Comparison of ENCODE assay signal across 8 cellular contexts in the genomic region with DNA sequence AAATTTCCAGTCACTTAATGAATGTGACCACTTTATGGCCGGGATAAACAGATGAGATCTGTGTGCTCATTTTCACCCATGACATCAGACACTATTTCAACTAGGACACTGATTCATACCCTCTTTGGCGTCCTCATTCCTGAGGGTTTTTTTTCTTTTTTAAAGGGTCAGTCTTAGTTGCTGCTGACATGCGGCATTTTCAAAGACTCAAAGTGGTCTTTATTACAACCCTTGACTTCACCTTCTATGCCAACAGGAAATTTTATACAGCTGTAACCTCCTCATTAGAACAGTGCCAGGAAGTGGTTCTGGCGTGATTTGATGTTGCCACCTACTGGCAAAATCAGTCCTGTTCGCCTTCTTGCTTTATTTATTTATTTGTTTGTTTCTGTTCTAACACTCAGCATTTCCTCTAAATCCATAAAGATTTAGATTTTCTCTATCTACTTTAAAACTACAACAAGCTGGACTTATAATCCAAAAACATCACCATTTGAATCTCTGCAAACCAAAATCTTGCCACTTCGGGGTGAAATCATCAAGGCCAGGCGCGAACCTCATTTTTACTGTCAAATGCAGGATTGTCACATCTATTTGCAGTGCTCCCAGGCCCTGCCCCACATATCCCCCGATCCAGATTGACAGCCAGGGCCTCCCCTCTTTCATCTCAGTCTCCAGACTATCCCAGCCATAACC.
DNase-seq lines count a peak whose midpoint lies in the region; ATAC-seq, FAIRE-seq and TF ChIP-seq lines count a peak whose summit lies in the region.

No MANE protein-coding gene starts in this region.

- H3K27ac Mint-ChIP-seq in WTC11: no peak overlapping the region

- ATAC-seq in WTC11: peak; percentile 82

- peaks cover 32% of the 10 kb centered on the region for H3K9me3 Mint-ChIP-seq in WTC11

- no peaks in the 10 kb centered on the region for H3K36me3 ChIP-seq in A673 (ENCODE audit: insufficient read depth, low read length, poor library complexity, severe bottlenecking)

- no peaks in the 10 kb centered on the region for H3K4me1 ChIP-seq in A673 (ENCODE audit: insufficient read depth, low read length, poor library complexity, severe bottlenecking)

- TF ChIP-seq CTCF in A673 (conservative IDR thresholded peaks at IDR 0.05; ENCODE audit: low read depth, low read length): peak; percentile 70
- TF ChIP-seq CTCF in LNCAP (IDR thresholded peaks at IDR 0.05): peak; percentile 79
- TF ChIP-seq CTCF in WTC11 (IDR thresholded peaks at IDR 0.05): no peak

- DNase-seq in A673 (ENCODE audit: low spot score) (peak; percentile 53), WTC11 (ENCODE audit: low spot score) (peak; percentile 15), GM19238 (ENCODE audit: insufficient read length, low spot score) (no peak), erythroblast (lab: John Stamatoyannopoulos, UW) (no peak), activated gamma-delta T cell (lab: John Stamatoyannopoulos, UW) (no peak), GM12892 (ENCODE audit: insufficient read length) (no peak)

- no peak overlapping the region for H3K27ac ChIP-seq in A673 (ENCODE audit: low read depth, low read length, poor library complexity, severe bottlenecking)

- FAIRE-seq in islet of Langerhans (lab: Jason Lieb, UNC): peak; percentile 80
- no peak for FAIRE-seq in GM12892 (lab: Jason Lieb, UNC)

- no peak overlapping the region for H3K4me3 Mint-ChIP-seq in WTC11

- H3K27me3 Mint-ChIP-seq in WTC11 (ENCODE audit: low read depth): peaks cover 3% of the 10 kb centered on the region; the same call in 1 of the 2 replicates

- H3K4me1 Mint-ChIP-seq in WTC11: no peaks in the 10 kb centered on the region

- peaks cover 21% of the 10 kb centered on the region for H3K36me3 Mint-ChIP-seq in WTC11

- H3K9me3 ChIP-seq in A673 (ENCODE audit: low read depth, low read length, poor library complexity, severe bottlenecking): no peaks in the 10 kb centered on the region

- no peak for TF ChIP-seq POLR2A in erythroblast (IDR thresholded peaks at IDR 0.05; ENCODE audit: low read length)
- TF ChIP-seq POLR2A in GM12892 (IDR thresholded peaks at IDR 0.05; ENCODE audit: low read depth, low read length): no peak

- CTCF ChIA-PET in A673 (lab: Charles Lee): interaction anchor here (0.5 to 1.0 kb wide), 2 partner anchors 176 to 1366 kb away, joined by 3 to 5 read pairs; no protein-coding TSS in a partner anchor
- CTCF ChIA-PET in WTC11 (lab: Charles Lee): interaction anchor here (1.0 to 2.1 kb wide), 6 partner anchors 13 to 304 kb away, joined by 3 to 6 read pairs (median 4); no protein-coding TSS in a partner anchor

- BruUV-seq in A673 (replicated peaks; lab: Mats Ljungman, UMichigan): no TSS peak

- POLR2A ChIA-PET in A673 (lab: Charles Lee; ENCODE audit: low non-redundant PET): no interaction called here
- POLR2A ChIA-PET in WTC11 (lab: Charles Lee): no interaction called here

- intact Hi-C loops in A673 (cut with micrococcal nuclease; ENCODE audit: unreplicated experiment): loop anchor here (10.0 kb wide), 3 partner anchors 177 to 1807 kb away; no protein-coding TSS in a partner anchor

- H3K4me3 ChIP-seq in A673 (ENCODE audit: low read depth, low read length, poor library complexity, severe bottlenecking): no peak overlapping the region

- no peaks in the 10 kb centered on the region for H3K27me3 ChIP-seq in A673 (replicated peaks; ENCODE audit: insufficient read depth, low read depth, low read length, poor library complexity)

TF ChIP-seq in WTC11, 78 proteins besides CTCF, POLR2A, EP300 and RAD21:
- TF ChIP-seq ATF2 (CRISPR knock-in tag; IDR thresholded peaks at IDR 0.05; ENCODE audit: borderline replicate concordance, low read depth): no peak
- TF ChIP-seq CREB1 (CRISPR knock-in tag; IDR thresholded peaks at IDR 0.05): no peak
- TF ChIP-seq USF1 (CRISPR knock-in tag; IDR thresholded peaks at IDR 0.05): no peak
- TF ChIP-seq USF2 (CRISPR knock-in tag; IDR thresholded peaks at IDR 0.05): no peak
- no peak for TF ChIP-seq E2F4 (CRISPR knock-in tag; IDR thresholded peaks at IDR 0.05; ENCODE audit: borderline replicate concordance, low read depth)
- TF ChIP-seq NR1H2 (CRISPR knock-in tag; IDR thresholded peaks at IDR 0.05): no peak
- no peak for TF ChIP-seq KAT7 (CRISPR knock-in tag; IDR thresholded peaks at IDR 0.05; ENCODE audit: borderline replicate concordance)

Comparison
In these comparisons a context has a peak if more than half of its experiments do, and no peak if none do; other contexts are left out.
1. DNase-seq: peak in A673 (single experiment) and WTC11 (single experiment); none in GM19238 (single experiment), erythroblast (0 of 2), activated gamma-delta T cell (single experiment) and GM12892 (single experiment).